14 cellular contexts compared by ENCODE assay signal in the genomic region with DNA sequence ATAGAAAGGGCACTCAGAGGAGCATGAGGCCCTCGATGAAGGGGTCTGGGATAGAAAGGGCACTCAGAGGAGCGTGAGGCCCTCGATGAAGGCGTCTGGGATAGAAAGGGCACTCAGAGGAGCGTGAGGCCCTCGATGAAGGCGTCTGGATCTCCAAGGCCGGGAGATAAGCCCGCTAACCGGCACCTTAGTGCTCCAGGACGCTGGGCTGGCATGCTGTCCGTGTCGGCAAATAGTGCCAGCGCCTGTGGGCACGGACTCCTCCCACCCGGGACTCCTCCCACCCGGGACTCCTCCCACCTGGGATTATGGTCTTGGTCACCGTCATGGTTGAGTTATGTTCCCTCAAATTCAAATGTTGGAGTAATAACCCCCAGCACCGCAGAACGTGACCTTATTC.
A peak's percentile ranks its signal among the peaks of the same experiment; 100 is the strongest.
DNase-seq lines count a peak whose midpoint lies in the region; ATAC-seq, FAIRE-seq and TF ChIP-seq lines count a peak whose summit lies in the region.
"Had no signal": no experiment of that assay in that cellular context is flagged by ENCODE, and none has a peak within 500 bp of the region (broad histone marks: within the 10 kb centered on the region; RNA-seq: fewer than 3 reads in every experiment).

No MANE protein-coding gene starts in this region.

- CTCF ChIA-PET in HepG2 (lab: Yijun Ruan, JAX; ENCODE audit: low intra/inter-chr PET ratio, low total read pairs): no interaction called here

- ATAC-seq in right lobe of liver: no peak
- ATAC-seq in HepG2: no peak
- ATAC-seq in upper lobe of right lung: no peak

- intact Hi-C loops in right lobe of liver (cut with DNase I): no loop called here
- intact Hi-C loops in HepG2 (cut with micrococcal nuclease; ENCODE audit: unreplicated experiment): no loop called here
- intact Hi-C loops in upper lobe of right lung (cut with DNase I): no loop called here

- no TSS peak for BruUV-seq in HepG2 (replicated peaks; lab: Mats Ljungman, UMichigan)

- H3K4me3 ChIP-seq in right lobe of liver (no peak overlapping the region), HepG2 (replicated peaks in 1 of 3; ENCODE audit: insufficient read depth in 1 of 3, low read depth in 2 of 3, low read length in 3 of 3) (no peak overlapping the region), osteoblast (ENCODE audit: insufficient read depth, low read length) (no peak overlapping the region), upper lobe of right lung (no peak overlapping the region), hepatocyte (no peak overlapping the region)

- no peak overlapping the region for H2AFZ ChIP-seq in HepG2 (ENCODE audit: low read length)
- H2AFZ ChIP-seq in osteoblast (ENCODE audit: low read length): no peak overlapping the region
- H2AFZ ChIP-seq in hepatocyte: no peak overlapping the region

- H3K27ac ChIP-seq in right lobe of liver (no peak overlapping the region), HepG2 (ENCODE audit: extremely low read length, insufficient read depth, low read length) (no peak overlapping the region), osteoblast (ENCODE audit: low read depth, low read length) (no peak overlapping the region), upper lobe of right lung (no peak overlapping the region), hepatocyte (no peak overlapping the region)

- H3K9me3 ChIP-seq in right lobe of liver: no peaks in the 10 kb centered on the region
- H3K9me3 ChIP-seq in HepG2 (ENCODE audit: low read length): no peaks in the 10 kb centered on the region
- H3K9me3 ChIP-seq in osteoblast (ENCODE audit: low read depth, low read length): peaks cover 4% of the 10 kb centered on the region
- no peaks in the 10 kb centered on the region for H3K9me3 ChIP-seq in upper lobe of right lung
- H3K9me3 ChIP-seq in hepatocyte (ENCODE audit: low read depth): no peaks in the 10 kb centered on the region
- H3K9me3 ChIP-seq: BE2C had no signal

- TF ChIP-seq EP300 in HepG2 (IDR thresholded peaks at IDR 0.05; ENCODE audit: low read depth in 2 of 2, low read length in 2 of 2) (no peak), HepG2 (CRISPR knock-in tag; IDR thresholded peaks at IDR 0.05; ENCODE audit: borderline replicate concordance) (no peak)

- H3K4me2 ChIP-seq in HepG2 (ENCODE audit: low read depth, low read length) (no peak overlapping the region), osteoblast (ENCODE audit: insufficient read depth, low read length) (no peak overlapping the region), hepatocyte (no peak overlapping the region)

- FAIRE-seq in HepG2 (lab: Jason Lieb, UNC): no peak
- FAIRE-seq: H1, HTR-8/SVneo had no signal

- TF ChIP-seq CTCF in right lobe of liver (IDR thresholded peaks at IDR 0.05) (no peak), HepG2 (CRISPR knock-in tag; IDR thresholded peaks at IDR 0.05) (no peak), osteoblast (IDR thresholded peaks at IDR 0.05; ENCODE audit: extremely low read depth, low read depth, low read length) (no peak), upper lobe of right lung (IDR thresholded peaks at IDR 0.05) (no peak), hepatocyte (IDR thresholded peaks at IDR 0.05; ENCODE audit: poor library complexity) (no peak)

- DNase-seq in right lobe of liver (peak in 2 of 3 donors; percentile 13 to 37), HepG2 (ENCODE audit: low spot score) (no peak), osteoblast (ENCODE audit: insufficient read length, low spot score, missing footprints) (peak; percentile 23), upper lobe of right lung (peak; percentile 40), hepatocyte (ENCODE audit: low spot score) (no peak)
- DNase-seq in stimulated activated CD4-positive, alpha-beta T cell treated with anti-CD3 and anti-CD28 coated beads, Interleukin-2, amount 100 ng/mL, for 48 hours: no peak
- DNase-seq: BE2C; Calu3; CD4-positive, alpha-beta memory T cell; DMS79 treated with DMSO at 0.1 percent for 48 hours; GF-D8; H9 had no signal

- H4K20me1 ChIP-seq in HepG2 (ENCODE audit: insufficient read depth, low read length): no peaks in the 10 kb centered on the region
- H4K20me1 ChIP-seq in osteoblast (ENCODE audit: insufficient read depth, low read length): no peaks in the 10 kb centered on the region
- H4K20me1 ChIP-seq in hepatocyte (ENCODE audit: insufficient read depth, poor library complexity, severe bottlenecking): no peaks in the 10 kb centered on the region

- POLR2A ChIA-PET in HepG2 (lab: Yijun Ruan, JAX): no interaction called here

- no peaks in the 10 kb centered on the region for H3K4me1 ChIP-seq in right lobe of liver
- H3K4me1 ChIP-seq in HepG2 (ENCODE audit: insufficient read depth, low read length): no peaks in the 10 kb centered on the region
- H3K4me1 ChIP-seq in osteoblast (ENCODE audit: insufficient read depth, low read length): no peaks in the 10 kb centered on the region
- no peaks in the 10 kb centered on the region for H3K4me1 ChIP-seq in upper lobe of right lung
- H3K4me1 ChIP-seq in hepatocyte (ENCODE audit: insufficient read depth): no peaks in the 10 kb centered on the region
- H3K4me1 ChIP-seq: BE2C had no signal

- no peaks in the 10 kb centered on the region for H3K36me3 ChIP-seq in right lobe of liver
- no peaks in the 10 kb centered on the region for H3K36me3 ChIP-seq in HepG2 (replicated peaks in 1 of 2; ENCODE audit: control insufficient read depth in 1 of 2, insufficient read depth in 2 of 2, low read length in 2 of 2)
- H3K36me3 ChIP-seq in osteoblast (ENCODE audit: insufficient read depth, low read length): no peaks in the 10 kb centered on the region
- H3K36me3 ChIP-seq in upper lobe of right lung: no peaks in the 10 kb centered on the region
- H3K36me3 ChIP-seq in hepatocyte (replicated peaks; ENCODE audit: insufficient read depth, low read depth): no peaks in the 10 kb centered on the region
- H3K36me3 ChIP-seq: BE2C had no signal

- TF ChIP-seq RAD21 in HepG2 (CRISPR knock-in tag; IDR thresholded peaks at IDR 0.05): no peak

- H3K27me3 ChIP-seq in right lobe of liver (no peaks in the 10 kb centered on the region), HepG2 (ENCODE audit: control insufficient read depth in 1 of 2, insufficient read depth in 2 of 2, low read length in 2 of 2) (peaks cover 6 to 78% of the 10 kb centered on the region in 2 experiments), osteoblast (ENCODE audit: insufficient read depth, low read length) (no peaks in the 10 kb centered on the region), upper lobe of right lung (peaks cover 27% of the 10 kb centered on the region), hepatocyte (no peaks in the 10 kb centered on the region)
- H3K27me3 ChIP-seq: BE2C had no signal

- TF ChIP-seq POLR2A in right lobe of liver (IDR thresholded peaks at IDR 0.05) (no peak), HepG2 (IDR thresholded peaks at IDR 0.05; ENCODE audit: insufficient read depth in 1 of 2, low read depth in 2 of 2, low read length in 2 of 2) (no peak)

- H3K9ac ChIP-seq in HepG2 (ENCODE audit: insufficient read depth, low read depth, low read length): no peak overlapping the region

- no peaks in the 10 kb centered on the region for H3K9me2 ChIP-seq in hepatocyte (replicated peaks; ENCODE audit: insufficient read depth)

- in situ Hi-C loops in HepG2 (cut with HindIII; ENCODE audit: extremely low pct_ligation_motif_present, low pct_unique_long_range_greater_than_20kb): no loop called here

- 57% methylated on average over 3 of the region's 20 CpGs for WGBS in right lobe of liver (ENCODE audit: insufficient coverage, low coverage, low lambda C conversion rate, missing lambda C conversion rate)
- WGBS in HepG2 (ENCODE audit: low lambda C conversion rate): 17% methylated on average over 17 of the region's 20 CpGs
- 89% methylated on average over 19 of the region's 20 CpGs for WGBS in hepatocyte (ENCODE audit: low lambda C conversion rate, missing lambda C conversion rate)

- H3K79me2 ChIP-seq in HepG2 (ENCODE audit: insufficient read depth, low read length) (no peaks in the 10 kb centered on the region), osteoblast (ENCODE audit: insufficient read depth, low read length) (no peaks in the 10 kb centered on the region), hepatocyte (no peaks in the 10 kb centered on the region)

TF ChIP-seq in HepG2, 621 proteins besides CTCF, POLR2A, EP300 and RAD21 (continues in another document):
- TF ChIP-seq GPN1 (CRISPR knock-in tag; IDR thresholded peaks at IDR 0.05; ENCODE audit: borderline replicate concordance): no peak
- TF ChIP-seq ZNF629 (CRISPR knock-in tag; conservative IDR thresholded peaks at IDR 0.05): no peak
- no peak for TF ChIP-seq ZNF556 (CRISPR knock-in tag; IDR thresholded peaks at IDR 0.05; ENCODE audit: borderline replicate concordance)
- TF ChIP-seq ZMYM4 (CRISPR knock-in tag; IDR thresholded peaks at IDR 0.05): no peak
- TF ChIP-seq DRAP1 (CRISPR knock-in tag; IDR thresholded peaks at IDR 0.05): no peak
- TF ChIP-seq ZFP90 (CRISPR knock-in tag; IDR thresholded peaks at IDR 0.05; ENCODE audit: borderline replicate concordance): no peak
- no peak for TF ChIP-seq ZNF446 (CRISPR knock-in tag; IDR thresholded peaks at IDR 0.05)
- TF ChIP-seq ZNF121 (CRISPR knock-in tag; IDR thresholded peaks at IDR 0.05): no peak

Comparison
In these comparisons a context has a peak if more than half of its experiments do, and no peak if none do; other contexts are left out.
1. DNase-seq: peak in right lobe of liver (2 of 3), osteoblast (single experiment) and upper lobe of right lung (single experiment); none in HepG2 (single experiment), hepatocyte (single experiment) and stimulated activated CD4-positive, alpha-beta T cell treated with anti-CD3 and anti-CD28 coated beads, Interleukin-2, amount 100 ng/mL, for 48 hours (0 of 2).